ENCODE assay signal across 9 cellular contexts in the genomic region with DNA sequence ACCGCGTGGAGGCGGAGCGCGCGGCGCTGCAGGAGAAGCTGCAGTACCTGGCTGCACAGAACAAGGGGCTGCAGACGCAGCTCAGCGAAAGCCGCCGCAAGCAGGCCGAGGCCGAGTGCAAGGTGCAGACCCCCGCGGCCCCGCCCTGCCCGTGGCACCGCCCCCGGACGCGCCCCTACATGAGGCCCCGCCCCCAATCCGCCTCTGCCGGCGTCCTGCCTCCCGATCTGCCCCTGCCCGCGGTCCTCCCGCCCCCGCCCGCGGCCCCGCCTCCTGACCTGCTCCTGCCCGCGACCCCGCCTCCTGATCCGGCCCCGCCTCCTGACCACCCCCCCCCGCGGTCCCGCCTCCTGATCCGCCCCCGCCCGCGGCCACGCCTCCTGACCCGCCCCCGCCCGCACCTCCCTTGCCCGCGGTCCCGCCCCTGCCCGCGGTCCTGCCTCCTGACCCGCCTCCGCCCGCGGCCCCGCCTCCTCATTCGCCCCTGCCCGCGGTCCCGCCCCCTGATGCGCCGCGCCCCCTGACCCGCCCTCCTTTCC. TPM values are rescaled to one million over a fixed set of nuclear protein-coding genes. Genes with fewer than 3 reads are reported as not detected.
DNase-seq lines count a peak whose midpoint lies in the region; ATAC-seq and TF ChIP-seq lines count a peak whose summit lies in the region.
"Had no signal": no experiment of that assay in that cellular context is flagged by ENCODE, and none has a peak within 500 bp of the region (broad histone marks: within the 10 kb centered on the region; RNA-seq: fewer than 3 reads in every experiment).

No MANE protein-coding gene starts in this region.

- CTCF ChIA-PET in HEK293 (lab: Yijun Ruan, JAX): interaction anchor here (0.8 to 2.0 kb wide), 2 partner anchors 10 to 41 kb away, joined by 3 to 10 read pairs; a partner anchor contains a TSS

- H3K27ac Mint-ChIP-seq in mesothelial cell of epicardium: no peak overlapping the region
- no peak overlapping the region for H3K27ac Mint-ChIP-seq in stimulated activated memory B cell treated with anti-CD40 and anti-IgM and Interleukin-4, amounts not matched to agents 10 μg/mL and 1 μg/mL and 100 μg/mL, for 72 hours

- no peak overlapping the region for H3K27ac ChIP-seq in HEK293 (ENCODE audit: extremely low read depth, low read depth, low read length)

- peaks cover 0 to 13% of the 10 kb centered on the region in 2 experiments; a peak in 1 of 3 replicates for H3K36me3 ChIP-seq in HEK293 (ENCODE audit: control insufficient read depth in 2 of 2, insufficient read depth in 1 of 2, low read length in 2 of 2)

- TF ChIP-seq CTCF in HEK293 (tag by site-specific recombination; IDR thresholded peaks at IDR 0.05) (no peak), mesothelial cell of epicardium (IDR thresholded peaks at IDR 0.05; ENCODE audit: unreplicated experiment) (no peak)

- no peaks in the 10 kb centered on the region for H3K9me3 ChIP-seq in HEK293 (ENCODE audit: control insufficient read depth, insufficient read depth, low read depth, low read length)

- H3K4me3 Mint-ChIP-seq in mesothelial cell of epicardium: peak overlapping the region; percentile 68
- peak overlapping the region; percentile 29 for H3K4me3 Mint-ChIP-seq in stimulated activated memory B cell treated with anti-CD40 and anti-IgM and Interleukin-4, amounts not matched to agents 10 μg/mL and 1 μg/mL and 100 μg/mL, for 72 hours

- peak; percentile 47 for ATAC-seq in stimulated activated memory B cell treated with anti-CD40 and anti-IgM and Interleukin-4, amounts not matched to agents 10 μg/mL and 1 μg/mL and 100 μg/mL, for 72 hours
- ATAC-seq in HG02610 (IDR thresholded peaks at IDR 0.05; ENCODE audit: unreplicated experiment) (no peak), HG03460 (IDR thresholded peaks at IDR 0.05; ENCODE audit: unreplicated experiment) (no peak)

- H3K9me3 Mint-ChIP-seq in mesothelial cell of epicardium: no peaks in the 10 kb centered on the region
- no peaks in the 10 kb centered on the region for H3K9me3 Mint-ChIP-seq in stimulated activated memory B cell treated with anti-CD40 and anti-IgM and Interleukin-4, amounts not matched to agents 10 μg/mL and 1 μg/mL and 100 μg/mL, for 72 hours

- H3K36me3 Mint-ChIP-seq in mesothelial cell of epicardium: no peaks in the 10 kb centered on the region
- peaks cover 8% of the 10 kb centered on the region for H3K36me3 Mint-ChIP-seq in stimulated activated memory B cell treated with anti-CD40 and anti-IgM and Interleukin-4, amounts not matched to agents 10 μg/mL and 1 μg/mL and 100 μg/mL, for 72 hours

- peaks cover 67% of the 10 kb centered on the region for H3K27me3 Mint-ChIP-seq in mesothelial cell of epicardium (ENCODE audit: low read depth)
- peaks cover 89% of the 10 kb centered on the region for H3K27me3 Mint-ChIP-seq in stimulated activated memory B cell treated with anti-CD40 and anti-IgM and Interleukin-4, amounts not matched to agents 10 μg/mL and 1 μg/mL and 100 μg/mL, for 72 hours

- H3K4me1 Mint-ChIP-seq in mesothelial cell of epicardium: peaks cover 13% of the 10 kb centered on the region
- peaks cover 20% of the 10 kb centered on the region for H3K4me1 Mint-ChIP-seq in stimulated activated memory B cell treated with anti-CD40 and anti-IgM and Interleukin-4, amounts not matched to agents 10 μg/mL and 1 μg/mL and 100 μg/mL, for 72 hours

- POLR2A ChIA-PET in HEK293 (lab: Yijun Ruan, JAX): no interaction called here

- H3K4me1 ChIP-seq in HEK293 (ENCODE audit: control insufficient read depth, insufficient read depth, low read length): no peaks in the 10 kb centered on the region

- peak; percentile 74 for DNase-seq in activated CD4-positive, alpha-beta T cell treated with anti-CD3 and anti-CD28 coated beads, Interleukin-2, amount 50 U/mL, for 1 hour
- DNase-seq in dermis blood vessel endothelial cell (peak; percentile 73), mesothelial cell of epicardium (ENCODE audit: low spot score in 2 of 2, unreplicated experiment in 2 of 2) (peak; percentile 85 to 89), NOMO-1 treated with dmso at 0.1 percent for 144 hours (lab: John Stamatoyannopoulos, UW; ENCODE audit: unreplicated experiment) (no peak)

- H3K4me3 ChIP-seq in HEK293 (ENCODE audit: low read depth, low read length): no peak overlapping the region

TF ChIP-seq in HEK293, 187 proteins besides CTCF, POLR2A, EP300 and RAD21:
- peak; percentile 34; the same call in 1 of the 2 replicates for TF ChIP-seq KLF1 (tag by site-specific recombination; IDR thresholded peaks at IDR 0.05)
- no peak for TF ChIP-seq ZNF510 (tag by site-specific recombination; IDR thresholded peaks at IDR 0.05; ENCODE audit: insufficient replicate concordance)
- peak; percentile 66; the same call in 1 of the 2 replicates for TF ChIP-seq KLF8 (tag by site-specific recombination; IDR thresholded peaks at IDR 0.05)
- TF ChIP-seq, protein P1, sequence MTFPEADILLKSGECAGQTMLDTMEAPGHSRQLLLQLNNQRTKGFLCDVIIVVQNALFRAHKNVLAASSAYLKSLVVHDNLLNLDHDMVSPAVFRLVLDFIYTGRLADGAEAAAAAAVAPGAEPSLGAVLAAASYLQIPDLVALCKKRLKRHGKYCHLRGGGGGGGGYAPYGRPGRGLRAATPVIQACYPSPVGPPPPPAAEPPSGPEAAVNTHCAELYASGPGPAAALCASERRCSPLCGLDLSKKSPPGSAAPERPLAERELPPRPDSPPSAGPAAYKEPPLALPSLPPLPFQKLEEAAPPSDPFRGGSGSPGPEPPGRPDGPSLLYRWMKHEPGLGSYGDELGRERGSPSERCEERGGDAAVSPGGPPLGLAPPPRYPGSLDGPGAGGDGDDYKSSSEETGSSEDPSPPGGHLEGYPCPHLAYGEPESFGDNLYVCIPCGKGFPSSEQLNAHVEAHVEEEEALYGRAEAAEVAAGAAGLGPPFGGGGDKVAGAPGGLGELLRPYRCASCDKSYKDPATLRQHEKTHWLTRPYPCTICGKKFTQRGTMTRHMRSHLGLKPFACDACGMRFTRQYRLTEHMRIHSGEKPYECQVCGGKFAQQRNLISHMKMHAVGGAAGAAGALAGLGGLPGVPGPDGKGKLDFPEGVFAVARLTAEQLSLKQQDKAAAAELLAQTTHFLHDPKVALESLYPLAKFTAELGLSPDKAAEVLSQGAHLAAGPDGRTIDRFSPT (tag by site-specific recombination; IDR thresholded peaks at IDR 0.05): no peak

RNA-seq across cellular contexts. Expression of a gene that starts 11.7 kb away (rescaled TPM):
- not detected in 2 replicates for total RNA-seq in dermis blood vessel endothelial cell
- total RNA-seq in mesothelial cell of epicardium: 23.4 to 25.1 TPM (median 24.0 TPM) in 3 replicates
- total RNA-seq: M059J had no signal

RNA-seq across cellular contexts. Expression of a gene that starts 25.8 kb away (rescaled TPM):
- total RNA-seq in dermis blood vessel endothelial cell (0.51 TPM in 2 replicates), mesothelial cell of epicardium (4.3 to 5.2 TPM (median 4.9 TPM) in 3 replicates)

RNA-seq across cellular contexts. Expression of a gene that starts 32.5 kb away (rescaled TPM):
- total RNA-seq in dermis blood vessel endothelial cell (12.6 and 16.5 TPM in 2 replicates), mesothelial cell of epicardium (18.5 to 21.7 TPM (median 19.5 TPM) in 3 replicates)

RNA-seq across cellular contexts. Expression of a gene that starts 41.2 kb away (rescaled TPM):
- total RNA-seq in dermis blood vessel endothelial cell: 10.4 and 18.8 TPM in 2 replicates
- 52.1 to 55.6 TPM (median 52.2 TPM) in 3 replicates for total RNA-seq in mesothelial cell of epicardium

RNA-seq across cellular contexts. Expression of a gene that starts 52.1 kb away (rescaled TPM):
- 0.19 TPM in 1 of 2 replicates, not detected in the other for total RNA-seq in dermis blood vessel endothelial cell
- 1.2 to 1.7 TPM (median 1.2 TPM) in 3 replicates for total RNA-seq in mesothelial cell of epicardium

Comparison
In these comparisons a context has a peak if more than half of its experiments do, and no peak if none do; other contexts are left out.
1. RNA of a gene that starts 11.7 kb away (total RNA-seq): 23.4 to 25.1 TPM in mesothelial cell of epicardium; not detected in dermis blood vessel endothelial cell; every median in the first group is over 10 times any median in the second.